ENCODE assay signal across 22 cellular contexts in genomic region chr13:84973661-84974060, GRCh38.
DNase-seq lines count a peak whose midpoint lies in the region; ATAC-seq lines count a peak whose summit lies in the region.
"Had no signal": no experiment of that assay in that cellular context is flagged by ENCODE, and none has a peak within 500 bp of the region (broad histone marks: within the 10 kb centered on the region; RNA-seq: fewer than 3 reads in every experiment).

No MANE protein-coding gene starts in this region.

- H3K4me3 ChIP-seq in Karpas-422 (ENCODE audit: low read length) = no peak overlapping the region
- H3K4me3 ChIP-seq in iPS-18a (ENCODE audit: low read length) = no peak overlapping the region
- no peak overlapping the region for H3K4me3 ChIP-seq in neuron (ENCODE audit: low read length)
- H3K4me3 ChIP-seq in mesenchymal stem cell (ENCODE audit: insufficient read depth in 1 of 2, low read depth in 1 of 2, low read length in 2 of 2) = no peak overlapping the region
- H3K4me3 ChIP-seq: GM23248, MG63, SJSA1 had no signal

- no peaks in the 10 kb centered on the region for H3K9me2 ChIP-seq in Karpas-422 (replicated peaks; ENCODE audit: insufficient read depth, low read length)

- H2AK5ac ChIP-seq in mesenchymal stem cell (ENCODE audit: low read length, severe bottlenecking) = no peak overlapping the region

- intact Hi-C loops in head of caudate nucleus (cut with DNase I) = no loop called here

- H3K23ac ChIP-seq in mesenchymal stem cell (ENCODE audit: low read length in 2 of 2) = no peak overlapping the region

- no peak overlapping the region for H2BK5ac ChIP-seq in mesenchymal stem cell (ENCODE audit: low read depth, low read length, poor library complexity, severe bottlenecking)

- no peaks in the 10 kb centered on the region for H3K27me3 ChIP-seq in Karpas-422 (ENCODE audit: low read length)
- H3K27me3 ChIP-seq in iPS-18a (ENCODE audit: control insufficient read depth, insufficient read depth, low read length) = no peaks in the 10 kb centered on the region
- H3K27me3 ChIP-seq in neuron (ENCODE audit: insufficient read depth, low read length) = no peaks in the 10 kb centered on the region
- H3K27me3 ChIP-seq in mesenchymal stem cell (ENCODE audit: control insufficient read depth in 1 of 2, insufficient read depth in 1 of 2, low read length in 2 of 2) = no peaks in the 10 kb centered on the region
- H3K27me3 ChIP-seq: MG63, SJSA1 had no signal

- no peak overlapping the region for H3K18ac ChIP-seq in mesenchymal stem cell (ENCODE audit: low read depth in 1 of 2, low read length in 2 of 2)

- H3K27ac ChIP-seq in Karpas-422 (ENCODE audit: low read length) = no peak overlapping the region
- no peak overlapping the region for H3K27ac ChIP-seq in iPS-18a (ENCODE audit: low read length)
- H3K27ac ChIP-seq in mesenchymal stem cell (ENCODE audit: low read length, poor library complexity, severe bottlenecking) = no peak overlapping the region
- H3K27ac ChIP-seq: GM23248, SJSA1 had no signal

- H3K4ac ChIP-seq in mesenchymal stem cell (ENCODE audit: low read depth in 1 of 2, low read length in 2 of 2) = no peak overlapping the region

- no peak overlapping the region for H4K91ac ChIP-seq in mesenchymal stem cell (ENCODE audit: low read length)

- WGBS in mesenchymal stem cell = 100% methylated on average over 1 of the region's 1 CpG

- no peak overlapping the region for H2BK12ac ChIP-seq in mesenchymal stem cell (ENCODE audit: low read length in 2 of 2)

- H3K36me3 ChIP-seq in Karpas-422 (ENCODE audit: insufficient read depth, low read length) = no peaks in the 10 kb centered on the region; the same call in 1 of the 2 replicates
- no peaks in the 10 kb centered on the region for H3K36me3 ChIP-seq in iPS-18a (ENCODE audit: control insufficient read depth, low read depth, low read length)
- H3K36me3 ChIP-seq in neuron (ENCODE audit: insufficient read depth, low read length) = no peaks in the 10 kb centered on the region
- H3K36me3 ChIP-seq in mesenchymal stem cell (ENCODE audit: control insufficient read depth in 1 of 2, insufficient read depth in 2 of 2, low read depth in 1 of 2, low read length in 2 of 2) = no peaks in the 10 kb centered on the region
- H3K36me3 ChIP-seq: MG63, SJSA1 had no signal

- H4K20me1 ChIP-seq in Karpas-422 (ENCODE audit: insufficient read depth, low read depth, low read length) = no peaks in the 10 kb centered on the region

- ATAC-seq in T-helper 17 cell = no peak
- ATAC-seq: PC-3 had no signal

- H3K4me3 Mint-ChIP-seq in T-helper 17 cell = peak overlapping the region; percentile 31
- H3K4me3 Mint-ChIP-seq: B cell; CD4-positive, CD25-positive, alpha-beta regulatory T cell had no signal

- H3K4me1 ChIP-seq in Karpas-422 (ENCODE audit: low read length) (peaks cover 11% of the 10 kb centered on the region), iPS-18a (ENCODE audit: control insufficient read depth, low read depth, low read length) (peaks cover 9% of the 10 kb centered on the region), neuron (ENCODE audit: insufficient read depth, low read length) (no peaks in the 10 kb centered on the region), mesenchymal stem cell (ENCODE audit: control insufficient read depth, insufficient read depth, low read depth, low read length) (no peaks in the 10 kb centered on the region)
- H3K4me1 ChIP-seq: SJSA1 had no signal

- H3K27me3 Mint-ChIP-seq in T-helper 17 cell = no peaks in the 10 kb centered on the region
- H3K27me3 Mint-ChIP-seq: B cell; CD4-positive, CD25-positive, alpha-beta regulatory T cell had no signal

- DNase-seq in Karpas-422 (no peak), T-helper 17 cell (no peak), head of caudate nucleus (no peak), mesenchymal stem cell (no peak), NCI-H1930 (lab: John Stamatoyannopoulos, UW) (no peak), EL (no peak)
- DNase-seq: CD4-positive, CD25-positive, alpha-beta regulatory T cell; GM23248; KG1; MG63; NCI-H1105; NCI-H1694; NCI-H2107; NCI-H446; NCI-H69; NK-92 treated with Interleukin-12 subunit alpha and Interleukin-12 subunit beta, amount 100 ng/mL, for 24 hours; PC-3; SW 1271 had no signal

- H3K79me1 ChIP-seq in mesenchymal stem cell (replicated peaks; ENCODE audit: low read length, poor library complexity, severe bottlenecking) = no peaks in the 10 kb centered on the region

- H3K9ac ChIP-seq in Karpas-422 (ENCODE audit: low read length) = no peak overlapping the region
- H3K9ac ChIP-seq in iPS-18a (ENCODE audit: low read length) = peak overlapping the region; percentile 24
- H3K9ac ChIP-seq in mesenchymal stem cell (ENCODE audit: low read length) = no peak overlapping the region
- H3K9ac ChIP-seq: GM23248 had no signal

- H3K14ac ChIP-seq in mesenchymal stem cell (ENCODE audit: low read length in 2 of 2) = no peak overlapping the region

- H3K79me2 ChIP-seq in Karpas-422 (ENCODE audit: low read length) = no peaks in the 10 kb centered on the region

- H3K36me3 Mint-ChIP-seq in T-helper 17 cell (ENCODE audit: low read depth) = no peaks in the 10 kb centered on the region
- H3K36me3 Mint-ChIP-seq: CD4-positive, CD25-positive, alpha-beta regulatory T cell had no signal

- H2BK15ac ChIP-seq in mesenchymal stem cell (ENCODE audit: low read depth, poor library complexity, severe bottlenecking) = no peak overlapping the region

- no peak overlapping the region for H3K27ac Mint-ChIP-seq in T-helper 17 cell
- H3K27ac Mint-ChIP-seq: B cell; CD4-positive, CD25-positive, alpha-beta regulatory T cell had no signal

- no peak overlapping the region for H4K8ac ChIP-seq in mesenchymal stem cell (ENCODE audit: low read length)

- H2AFZ ChIP-seq in Karpas-422 (ENCODE audit: low read length) (peak overlapping the region; percentile 77), neuron (ENCODE audit: low read depth, low read length) (peak overlapping the region; percentile 59), mesenchymal stem cell (ENCODE audit: low read depth, low read length) (no peak overlapping the region)
- H2AFZ ChIP-seq: GM23248 had no signal

- H3K4me2 ChIP-seq in Karpas-422 (ENCODE audit: low read depth, low read length, poor library complexity, severe bottlenecking) (no peak overlapping the region), mesenchymal stem cell (ENCODE audit: low read length, poor library complexity, severe bottlenecking) (no peak overlapping the region)

- no peak overlapping the region for H2BK120ac ChIP-seq in mesenchymal stem cell (ENCODE audit: low read depth, low read length)

- H3K9me3 ChIP-seq in Karpas-422 (ENCODE audit: low read length) (peaks cover 18% of the 10 kb centered on the region), T-helper 17 cell (ENCODE audit: control insufficient read depth, low read length, poor library complexity, severe bottlenecking) (no peaks in the 10 kb centered on the region), iPS-18a (ENCODE audit: control insufficient read depth, low read depth, low read length) (no peaks in the 10 kb centered on the region), neuron (ENCODE audit: low read length) (no peaks in the 10 kb centered on the region), mesenchymal stem cell (ENCODE audit: control insufficient read depth, low read length) (no peaks in the 10 kb centered on the region)
- H3K9me3 ChIP-seq: MG63, SJSA1 had no signal

- no peaks in the 10 kb centered on the region for H3K4me1 Mint-ChIP-seq in T-helper 17 cell
- H3K4me1 Mint-ChIP-seq: B cell; CD4-positive, CD25-positive, alpha-beta regulatory T cell had no signal
